ENCODE assay signal across 16 cellular contexts in genomic region chr21:41406340-41406739, GRCh38. TPM values are rescaled to one million over a fixed set of nuclear protein-coding genes. Genes with fewer than 3 reads are reported as not detected.
"Had no signal": no experiment of that assay in that cellular context is flagged by ENCODE, and none has a peak within 500 bp of the region (broad histone marks: within the 10 kb centered on the region; RNA-seq: fewer than 3 reads in every experiment).

No MANE protein-coding gene starts in this region.

- H3K27ac ChIP-seq: ascending aorta, epithelial cell of prostate, gastrocnemius medialis, heart left ventricle, parathyroid adenoma, tibial nerve had no signal

- H3K9me3 ChIP-seq: ascending aorta, gastrocnemius medialis had no signal

- H3K36me3 ChIP-seq: gastrocnemius medialis had no signal

- H3K27ac Mint-ChIP-seq: activated T-helper 17 cell treated with anti-CD3 and anti-CD28 coated beads, Interleukin-2, amount 50 U/mL, for 72 hours; immature natural killer cell had no signal

- ATAC-seq: activated T-helper 17 cell treated with anti-CD3 and anti-CD28 coated beads, Interleukin-2, amount 50 U/mL, for 72 hours; gastrocnemius medialis had no signal

- H3K4me1 ChIP-seq: ascending aorta, gastrocnemius medialis, parathyroid adenoma, tibial nerve had no signal

- H3K27me3 Mint-ChIP-seq: activated T-helper 17 cell treated with anti-CD3 and anti-CD28 coated beads, Interleukin-2, amount 50 U/mL, for 72 hours; naive B cell had no signal

- DNase-seq: activated naive CD4-positive, alpha-beta T cell treated with Interleukin-2 at 50 U/mL for 16 hours; gastrocnemius medialis; heart left ventricle; immature natural killer cell; mammary epithelial cell; naive B cell; small intestine; stimulated activated CD4-positive, alpha-beta T cell treated with anti-CD3 and anti-CD28 coated beads, Interleukin-4, amount 100 ng/mL, for 24 hours; stimulated activated naive CD4-positive, alpha-beta T cell; substantia nigra had no signal

- H3K4me3 ChIP-seq: ascending aorta, gastrocnemius medialis, heart left ventricle, tibial nerve had no signal

- H3K4me3 Mint-ChIP-seq: activated T-helper 17 cell treated with anti-CD3 and anti-CD28 coated beads, Interleukin-2, amount 50 U/mL, for 72 hours; immature natural killer cell; naive B cell had no signal

- H3K4me1 Mint-ChIP-seq: immature natural killer cell had no signal

- FAIRE-seq: bronchial epithelial cell, small intestine had no signal

- H3K9me3 Mint-ChIP-seq: activated T-helper 17 cell treated with anti-CD3 and anti-CD28 coated beads, Interleukin-2, amount 50 U/mL, for 72 hours had no signal

- H3K27me3 ChIP-seq: ascending aorta, gastrocnemius medialis, heart left ventricle, tibial nerve had no signal

RNA-seq across cellular contexts. Expression of gene MX2, which starts 44.5 kb away (rescaled TPM):
- total RNA-seq: mammary epithelial cell had no signal
- polyA plus RNA-seq: mammary epithelial cell had no signal
